Comparison of ENCODE assay signal across 15 cellular contexts in the genomic region with DNA sequence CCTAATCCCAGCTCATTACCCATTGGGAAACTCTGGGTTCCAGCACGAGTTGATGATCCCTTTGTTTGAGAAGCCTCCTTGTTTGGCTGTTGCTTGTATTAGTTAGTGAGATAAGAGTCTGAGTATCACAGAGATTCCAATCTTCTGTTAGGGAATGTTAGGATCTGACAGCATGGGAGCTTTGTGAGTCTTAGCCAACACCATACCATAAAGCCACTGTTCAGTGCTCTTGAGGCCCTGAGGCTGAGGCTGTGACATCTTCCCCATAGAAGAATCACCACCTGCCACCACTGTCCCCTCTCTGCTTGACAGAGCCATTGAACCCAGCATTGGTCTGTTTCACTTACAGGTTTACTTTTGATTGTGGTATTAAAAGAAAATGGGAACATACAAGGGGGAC. TPM values are rescaled to one million over a fixed set of nuclear protein-coding genes. Genes with fewer than 3 reads are reported as not detected.
A peak's percentile ranks its signal among the peaks of the same experiment; 100 is the strongest.
DNase-seq lines count a peak whose midpoint lies in the region; TF ChIP-seq lines count a peak whose summit lies in the region.
"Had no signal": no experiment of that assay in that cellular context is flagged by ENCODE, and none has a peak within 500 bp of the region (broad histone marks: within the 10 kb centered on the region; RNA-seq: fewer than 3 reads in every experiment).

No MANE protein-coding gene starts in this region.

- peak overlapping the region; percentile 32; the same call in 1 of the 2 replicates for H3K4me3 ChIP-seq in DOHH2 (ENCODE audit: low read length)
- H3K4me3 ChIP-seq: HAP-1 had no signal

- H3F3A ChIP-seq in DOHH2 (ENCODE audit: control insufficient read depth, insufficient read depth): no peaks in the 10 kb centered on the region

- H3K4me2 ChIP-seq in DOHH2 (ENCODE audit: low read length): peak overlapping the region; percentile 49

- peaks cover 18% of the 10 kb centered on the region for H3K4me1 ChIP-seq in DOHH2 (ENCODE audit: control insufficient read depth, low read length)
- H3K4me1 ChIP-seq: HAP-1 had no signal

- no peak for TF ChIP-seq CTCF in DOHH2 (IDR thresholded peaks at IDR 0.05; ENCODE audit: low read depth, low read length, poor library complexity, severe bottlenecking)

- H3K27ac Mint-ChIP-seq in immature natural killer cell: no peak overlapping the region
- H3K27ac Mint-ChIP-seq: CD14-positive monocyte; CD8-positive, alpha-beta T cell had no signal

- no peaks in the 10 kb centered on the region for H3K36me3 ChIP-seq in DOHH2 (ENCODE audit: control insufficient read depth, low read length)
- H3K36me3 ChIP-seq: HAP-1 had no signal

- H3K79me2 ChIP-seq in DOHH2 (ENCODE audit: control insufficient read depth, low read length): no peaks in the 10 kb centered on the region

- H3K9me2 ChIP-seq in DOHH2 (replicated peaks; ENCODE audit: control insufficient read depth, low read length): no peaks in the 10 kb centered on the region

- no peaks in the 10 kb centered on the region for H3K36me3 Mint-ChIP-seq in immature natural killer cell
- H3K36me3 Mint-ChIP-seq: CD14-positive monocyte; CD8-positive, alpha-beta T cell had no signal

- H3K4me1 Mint-ChIP-seq in immature natural killer cell: no peaks in the 10 kb centered on the region
- H3K4me1 Mint-ChIP-seq: CD14-positive monocyte had no signal

- no peaks in the 10 kb centered on the region for H4K20me1 ChIP-seq in DOHH2 (ENCODE audit: control insufficient read depth, insufficient read depth, low read depth, low read length)

- H3K27me3 ChIP-seq in DOHH2 (ENCODE audit: control insufficient read depth, low read length): peaks cover 6% of the 10 kb centered on the region

- no peaks in the 10 kb centered on the region for H3K9me3 Mint-ChIP-seq in immature natural killer cell
- H3K9me3 Mint-ChIP-seq: CD14-positive monocyte; CD8-positive, alpha-beta T cell had no signal

- no peak overlapping the region for H3K4me3 Mint-ChIP-seq in immature natural killer cell
- H3K4me3 Mint-ChIP-seq: CD14-positive monocyte; CD8-positive, alpha-beta T cell had no signal

- peaks cover 1 to 12% (median 5%) of the 10 kb centered on the region in 3 donors for H3K27me3 Mint-ChIP-seq in immature natural killer cell (ENCODE audit: low read depth in 3 of 3)

- H3K27ac ChIP-seq in DOHH2 (ENCODE audit: low read depth, low read length) (no peak overlapping the region), angular gyrus (ENCODE audit: low read depth, low read length) (peak overlapping the region; percentile 77), substantia nigra (ENCODE audit: low read depth, low read length, poor library complexity, severe bottlenecking) (peak overlapping the region; percentile 95)

- DNase-seq in islet precursor cell (peak; percentile 32), substantia nigra (lab: John Stamatoyannopoulos, UW) (no peak), NCI-H526 (lab: John Stamatoyannopoulos, UW) (no peak), kidney tubule cell (ENCODE audit: low spot score) (no peak), germinal center (ENCODE audit: low spot score) (no peak), immature natural killer cell (no peak)
- DNase-seq: CD8-positive, alpha-beta T cell; COR-L47; DMS79 treated with DMSO at 0.1 percent for 48 hours; GDM1 had no signal

- H3K9me3 ChIP-seq in DOHH2 (ENCODE audit: control insufficient read depth, insufficient read depth, low read length): no peaks in the 10 kb centered on the region
- H3K9me3 ChIP-seq: HAP-1 had no signal

RNA-seq across cellular contexts. Expression of a gene that starts 29.3 kb away (rescaled TPM):
- polyA plus RNA-seq in immature natural killer cell: not detected
- polyA plus RNA-seq: CD14-positive monocyte, HepG2 had no signal
